In genomic region chr10:19817251-19818046, GRCh38 we compare ENCODE assay signal across 8 cellular contexts. TPM values are rescaled to one million over a fixed set of nuclear protein-coding genes. Genes with fewer than 3 reads are reported as not detected.
A peak's percentile ranks its signal among the peaks of the same experiment; 100 is the strongest.
DNase-seq lines count a peak whose midpoint lies in the region; ATAC-seq, FAIRE-seq and TF ChIP-seq lines count a peak whose summit lies in the region.

No MANE protein-coding gene starts in this region.

- peak overlapping the region; percentile 98 for H3K4me2 ChIP-seq in keratinocyte (ENCODE audit: control insufficient read depth, extremely low read depth, insufficient read depth, low read depth, low read length)
- H3K4me2 ChIP-seq in smooth muscle cell, result peak overlapping the region; percentile 99

- H3F3A ChIP-seq in smooth muscle cell (ENCODE audit: low read depth), result no peaks in the 10 kb centered on the region

- ATAC-seq in HG02852 (IDR thresholded peaks at IDR 0.05; ENCODE audit: unreplicated experiment) (peak; percentile 8), GM18873 (IDR thresholded peaks at IDR 0.05; ENCODE audit: low FRiP score, unreplicated experiment) (no peak), HG03520 (IDR thresholded peaks at IDR 0.05; ENCODE audit: unreplicated experiment) (no peak)

- peaks cover 8 to 10% (median 8%) of the 10 kb centered on the region in 3 donors for H3K27me3 Mint-ChIP-seq in CD14-positive monocyte (ENCODE audit: low read depth in 3 of 3)

- no peaks in the 10 kb centered on the region for H3K79me2 ChIP-seq in keratinocyte (ENCODE audit: control insufficient read depth, insufficient read depth, low read length)
- no peaks in the 10 kb centered on the region for H3K79me2 ChIP-seq in smooth muscle cell (ENCODE audit: low read depth)

- peaks cover 39% of the 10 kb centered on the region for H3K4me1 Mint-ChIP-seq in CD14-positive monocyte

- dilution Hi-C loops in keratinocyte (cut with MboI; ENCODE audit: extremely low pct_ligation_motif_present, low sequenced_read_pairs), result no loop called here

- H3K4me3 ChIP-seq in astrocyte of the cerebellum (ENCODE audit: low read depth, low read length), result peak overlapping the region; percentile 72
- peak overlapping the region; percentile 79 to 87 (median 79) for H3K4me3 ChIP-seq in keratinocyte (ENCODE audit: control insufficient read depth in 2 of 3, extremely low read depth in 1 of 3, insufficient read depth in 2 of 3, low read depth in 1 of 3, low read length in 3 of 3)
- H3K4me3 ChIP-seq in smooth muscle cell, result peak overlapping the region; percentile 71

- H3K4me1 ChIP-seq in keratinocyte (ENCODE audit: control insufficient read depth, extremely low read depth, insufficient read depth, low read length) (peaks cover 25% of the 10 kb centered on the region), smooth muscle cell (ENCODE audit: low read depth) (peaks cover 18% of the 10 kb centered on the region)

- intact Hi-C loops in CD14-positive monocyte (cut with micrococcal nuclease), result loop anchor here in 1 of 2 donors (2.0 to 5.0 kb wide), 3 partner anchors 15 to 185 kb away; no protein-coding TSS in a partner anchor

- no peaks in the 10 kb centered on the region for H3K9me3 Mint-ChIP-seq in CD14-positive monocyte

- DNase-seq in CD14-positive monocyte (ENCODE audit: low spot score) (no peak), astrocyte of the cerebellum (ENCODE audit: low read depth) (no peak), keratinocyte (ENCODE audit: low read depth, low spot score) (no peak), smooth muscle cell (lab: John Stamatoyannopoulos, UW; ENCODE audit: unreplicated experiment) (no peak), DMS 273 (lab: John Stamatoyannopoulos, UW; ENCODE audit: unreplicated experiment) (no peak)

- H3K36me3 ChIP-seq in keratinocyte (ENCODE audit: control insufficient read depth in 2 of 2, extremely low read depth in 1 of 2, insufficient read depth in 2 of 2, low read length in 2 of 2) (no peaks in the 10 kb centered on the region), smooth muscle cell (ENCODE audit: low read depth) (no peaks in the 10 kb centered on the region)

- TF ChIP-seq CTCF in CD14-positive monocyte (IDR thresholded peaks at IDR 0.05) (peak; percentile 8), astrocyte of the cerebellum (IDR thresholded peaks at IDR 0.05; ENCODE audit: low read depth, low read length, missing control alignments) (peak; percentile 29), keratinocyte (optimal IDR thresholded peaks at IDR 0.05 in 1 of 3, IDR thresholded peaks at IDR 0.05 in 1 of 3, conservative IDR thresholded peaks at IDR 0.05 in 1 of 3; ENCODE audit: extremely low read depth in 1 of 3, insufficient read depth in 2 of 3, low read length in 3 of 3) (peak; percentile 27 to 37 (median 34)), smooth muscle cell (IDR thresholded peaks at IDR 0.05; ENCODE audit: borderline replicate concordance, insufficient read depth, poor library complexity, severe bottlenecking) (no peak)

- no peaks in the 10 kb centered on the region for H3K9me1 ChIP-seq in keratinocyte (ENCODE audit: control insufficient read depth, extremely low read depth, insufficient read depth, low read length)

- peak overlapping the region; percentile 70 for H3K9ac ChIP-seq in keratinocyte (ENCODE audit: control insufficient read depth, extremely low read depth, insufficient read depth, low read length)
- H3K9ac ChIP-seq in smooth muscle cell (ENCODE audit: low read depth), result peak overlapping the region; percentile 37

- peak overlapping the region; percentile 99 for H3K4me3 Mint-ChIP-seq in CD14-positive monocyte

- FAIRE-seq in keratinocyte (lab: Jason Lieb, UNC), result peak; percentile 17

- in situ Hi-C loops in astrocyte of the cerebellum (cut with HindIII; ENCODE audit: low sequenced_read_pairs), result no loop called here

- WGBS in smooth muscle cell (ENCODE audit: low lambda C conversion rate), result under 1% methylated on average over 32 of the region's 37 CpGs

- H3K27me3 ChIP-seq in keratinocyte (ENCODE audit: control insufficient read depth, extremely low read depth, insufficient read depth, low read length) (no peaks in the 10 kb centered on the region), smooth muscle cell (ENCODE audit: low read depth) (peaks cover 34% of the 10 kb centered on the region)

- H3K36me3 Mint-ChIP-seq in CD14-positive monocyte, result peaks cover 11 to 16% of the 10 kb centered on the region in 2 donors

- H4K20me1 ChIP-seq in keratinocyte (ENCODE audit: control insufficient read depth, extremely low read depth, insufficient read depth, low read length) (no peaks in the 10 kb centered on the region), smooth muscle cell (ENCODE audit: low read depth) (peaks cover 8% of the 10 kb centered on the region)

- H2AFZ ChIP-seq in keratinocyte (ENCODE audit: control insufficient read depth, low read length) (peak overlapping the region; percentile 94), smooth muscle cell (ENCODE audit: low read depth) (peak overlapping the region; percentile 89)

- peak overlapping the region; percentile 39 for H3K27ac ChIP-seq in keratinocyte (ENCODE audit: control insufficient read depth, insufficient read depth, low read length)
- no peak overlapping the region for H3K27ac ChIP-seq in smooth muscle cell (ENCODE audit: low read depth)

- H3K9me3 ChIP-seq in keratinocyte (ENCODE audit: control insufficient read depth, low read depth, low read length) (no peaks in the 10 kb centered on the region), smooth muscle cell (replicated peaks; ENCODE audit: low read depth) (no peaks in the 10 kb centered on the region)

- peak overlapping the region; percentile 92 to 98 (median 96) for H3K27ac Mint-ChIP-seq in CD14-positive monocyte

RNA-seq across cellular contexts. Expression of gene PLXDC2, which starts 1.2 kb away (rescaled TPM):
- polyA plus RNA-seq in CD14-positive monocyte (100 to 1,000 TPM in 1 of 2 donors, 10 to 100 TPM in 1; 93.6 to 128 TPM), keratinocyte (12.0 to 18.6 TPM (median 12.9 TPM) in 3 replicates), smooth muscle cell (7.3 and 11.3 TPM in 2 replicates)
- 64.6 TPM for polyA plus RNA-seq in keratinocyte (2011; ENCODE audit: low read depth)
- polyA plus RNA-seq in keratinocyte (2011; cell fraction: cytosol; rRNA removed), result 5.9 and 11.5 TPM in 2 replicates
- polyA plus RNA-seq in keratinocyte (2011; cell fraction: nucleus; rRNA removed), result 31.2 and 35.2 TPM in 2 replicates
- polyA plus RNA-seq in keratinocyte (2012; ENCODE audit: low replicate concordance), result 7.5 and 36.7 TPM in 2 replicates
- 10.8 to 29.8 TPM (median 24.5 TPM) in 3 replicates for polyA minus RNA-seq in keratinocyte
- 7.3 TPM for polyA minus RNA-seq in keratinocyte (2011; cell fraction: cytosol; rRNA and poly(A)+ RNA removed)
- 27.0 and 61.5 TPM in 2 replicates for polyA minus RNA-seq in keratinocyte (2011; cell fraction: nucleus; rRNA and poly(A)+ RNA removed)
- total RNA-seq in smooth muscle cell, result 23.8 and 24.9 TPM in 2 replicates
